Comparison of ENCODE assay signal across 7 cellular contexts in the genomic region with DNA sequence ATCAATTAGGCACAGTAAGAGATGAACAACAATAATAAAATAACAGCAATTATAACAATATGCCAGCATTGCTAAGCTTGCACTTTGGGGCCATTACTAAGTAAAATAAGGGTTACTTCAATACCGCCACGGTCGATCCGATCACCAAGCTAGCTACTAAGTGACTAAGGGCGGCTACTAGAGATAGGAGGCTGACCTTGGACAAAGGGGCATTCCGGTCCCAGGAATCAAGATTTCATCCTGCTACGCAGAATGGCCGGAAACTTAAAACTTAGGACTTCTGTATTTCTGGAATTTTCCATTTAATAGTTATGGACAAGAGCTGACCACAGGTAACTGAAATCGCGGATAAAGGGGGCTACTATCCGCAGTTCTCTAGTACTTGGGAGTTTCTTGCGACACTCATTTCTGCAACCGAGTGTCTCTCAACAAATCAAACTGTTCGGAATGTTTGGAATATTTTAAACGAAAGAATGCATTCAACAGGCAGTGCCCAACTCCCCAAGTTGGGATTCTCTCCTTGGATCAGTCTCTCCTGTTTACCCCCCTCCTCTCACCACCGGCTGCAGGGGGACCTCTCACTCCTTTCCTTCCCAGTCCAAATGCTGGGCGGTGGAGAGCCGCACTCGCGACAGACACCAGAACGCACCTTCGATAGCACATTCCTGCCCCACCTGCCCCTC. TPM values are rescaled to one million over a fixed set of nuclear protein-coding genes. Genes with fewer than 3 reads are reported as not detected.
DNase-seq lines count a peak whose midpoint lies in the region; ATAC-seq and TF ChIP-seq lines count a peak whose summit lies in the region.

No MANE protein-coding gene starts in this region.

- H3K27ac ChIP-seq in fibroblast of lung (ENCODE audit: insufficient read depth, low read length), result peak overlapping the region; percentile 87
- H3K27ac ChIP-seq in neural progenitor cell, result no peak overlapping the region

- no peaks in the 10 kb centered on the region for H4K20me1 ChIP-seq in fibroblast of lung (ENCODE audit: control insufficient read depth, extremely low read depth, insufficient read depth, low read length)
- H4K20me1 ChIP-seq in neural progenitor cell (ENCODE audit: low read depth), result no peaks in the 10 kb centered on the region

- H3F3A ChIP-seq in neural progenitor cell (ENCODE audit: low read depth), result peaks cover 8% of the 10 kb centered on the region

- H3K36me3 Mint-ChIP-seq in neural progenitor cell, result peaks cover 9% of the 10 kb centered on the region

- H3K27ac Mint-ChIP-seq in neural progenitor cell, result no peak overlapping the region

- H2AFZ ChIP-seq in fibroblast of lung (ENCODE audit: low read length) (peak overlapping the region; percentile 66), neural progenitor cell (replicated peaks) (peak overlapping the region; percentile 96)

- H3K4me2 ChIP-seq in fibroblast of lung (ENCODE audit: extremely low read depth, insufficient read depth, low read length), result peak overlapping the region; percentile 81
- peak overlapping the region; percentile 93 for H3K4me2 ChIP-seq in neural progenitor cell

- in situ Hi-C loops in HAP-1 (cut with MboI; ENCODE audit: low sequenced_read_pairs), result no loop called here
- in situ Hi-C loops in SK-MEL-5 (cut with HindIII; ENCODE audit: low pct_unique_long_range_greater_than_20kb, low sequenced_read_pairs), result no loop called here

- H3K9me3 ChIP-seq in HAP-1 (no peaks in the 10 kb centered on the region), fibroblast of lung (ENCODE audit: control insufficient read depth, insufficient read depth, low read depth, low read length) (no peaks in the 10 kb centered on the region), neural progenitor cell (ENCODE audit: low read depth) (no peaks in the 10 kb centered on the region)

- H3K79me2 ChIP-seq in fibroblast of lung (ENCODE audit: control insufficient read depth, insufficient read depth, low read length) (peaks cover 52% of the 10 kb centered on the region), neural progenitor cell (ENCODE audit: low read depth) (no peaks in the 10 kb centered on the region)

- H3K4me1 ChIP-seq in HAP-1 (peaks cover 9% of the 10 kb centered on the region; the same call in 1 of the 2 replicates), fibroblast of lung (ENCODE audit: control insufficient read depth, extremely low read depth, insufficient read depth, low read length) (peaks cover 19% of the 10 kb centered on the region), neural progenitor cell (no peaks in the 10 kb centered on the region)

- H3K4me3 Mint-ChIP-seq in neural progenitor cell, result peak overlapping the region; percentile 97

- ATAC-seq in HG03460 (IDR thresholded peaks at IDR 0.05; ENCODE audit: unreplicated experiment) (no peak), GM18505 (IDR thresholded peaks at IDR 0.05; ENCODE audit: unreplicated experiment) (no peak)

- H3K27me3 ChIP-seq in HAP-1 (ENCODE audit: low read depth) (no peaks in the 10 kb centered on the region), fibroblast of lung (ENCODE audit: control insufficient read depth, insufficient read depth, low read length) (no peaks in the 10 kb centered on the region), neural progenitor cell (peaks cover 13% of the 10 kb centered on the region)

- H3K9me3 Mint-ChIP-seq in neural progenitor cell, result no peaks in the 10 kb centered on the region

- H3K4me3 ChIP-seq in HAP-1 (peak overlapping the region; percentile 59), fibroblast of lung (replicated peaks in 1 of 4; ENCODE audit: control extremely low read depth in 1 of 4, insufficient read depth in 1 of 4, low read depth in 3 of 4, low read length in 4 of 4) (peak overlapping the region; percentile 82 to 99 (median 90)), neural progenitor cell (peak overlapping the region; percentile 74)

- no peak for TF ChIP-seq POLR2A in GM18505 (IDR thresholded peaks at IDR 0.05; ENCODE audit: borderline replicate concordance, extremely low read depth, insufficient read depth, insufficient read length)

- H3K4me1 Mint-ChIP-seq in neural progenitor cell, result peaks cover 29% of the 10 kb centered on the region

- H3K27me3 Mint-ChIP-seq in neural progenitor cell (ENCODE audit: insufficient read depth, low read depth), result peaks cover 3% of the 10 kb centered on the region

- H3K36me3 ChIP-seq in HAP-1 (replicated peaks) (no peaks in the 10 kb centered on the region; the same call in 1 of the 2 replicates), fibroblast of lung (ENCODE audit: control insufficient read depth, insufficient read depth, low read length) (no peaks in the 10 kb centered on the region), neural progenitor cell (no peaks in the 10 kb centered on the region)

- H3K9ac ChIP-seq in fibroblast of lung (ENCODE audit: insufficient read depth, low read length) (peak overlapping the region; percentile 85), neural progenitor cell (peak overlapping the region; percentile 38)

- POLR2A ChIA-PET in GM10248 (lab: Yijun Ruan, JAX), result no interaction called here

- DNase-seq in HAP-1 (ENCODE audit: low spot score in 2 of 2) (peak in 1 of 2 experiments; percentile 25), SK-MEL-5 (ENCODE audit: low read depth, low spot score) (peak; percentile 32), fibroblast of lung (ENCODE audit: low read depth in 2 of 2) (peak; percentile 19 to 23), neural progenitor cell (ENCODE audit: low spot score) (peak; percentile 64), GM10248 (ENCODE audit: extremely low spot score) (no peak)

- TF ChIP-seq CTCF in fibroblast of lung (conservative IDR thresholded peaks at IDR 0.05 in 1 of 2, IDR thresholded peaks at IDR 0.05 in 1 of 2; ENCODE audit: low read depth in 1 of 2, low read length in 2 of 2), result peak; percentile 8 to 15
- TF ChIP-seq CTCF in neural progenitor cell (IDR thresholded peaks at IDR 0.05), result no peak
- no peak for TF ChIP-seq CTCF in GM10248 (IDR thresholded peaks at IDR 0.05; ENCODE audit: control extremely low read depth, extremely low read depth, low read depth, missing control alignments)

- CTCF ChIA-PET in GM10248 (lab: Yijun Ruan, JAX), result interaction anchor here (1.6 kb wide), 1 partner anchor 213 kb away, joined by 4 read pairs; no protein-coding TSS in a partner anchor

RNA-seq across cellular contexts. Expression of gene HEBP1, which starts 0.6 kb away (rescaled TPM):
- 7.8 and 7.9 TPM in 2 replicates for total RNA-seq in SK-MEL-5 (2014; rRNA removed; shearing (Covaris generic))
- polyA plus RNA-seq in SK-MEL-5 (2015; cell fraction: cytosol; rRNA removed), result 42.1 and 54.0 TPM in 2 replicates
- 8.3 and 10.0 TPM in 2 replicates for polyA plus RNA-seq in SK-MEL-5 (2015; cell fraction: nucleus; rRNA removed)
- total RNA-seq in fibroblast of lung (23.6 and 33.7 TPM in 2 replicates), neural progenitor cell (ENCODE audit: low replicate concordance) (7.4 and 8.6 TPM in 2 replicates)
- 60.0 and 78.2 TPM in 2 replicates for polyA plus RNA-seq in fibroblast of lung
- polyA plus RNA-seq in fibroblast of lung (2012), result 98.9 and 153 TPM in 2 replicates
- 80.3 and 148 TPM in 2 replicates for polyA minus RNA-seq in fibroblast of lung (ENCODE audit: low replicate concordance)

RNA-seq across cellular contexts. Expression of gene FAM234B, which starts 44.8 kb away (rescaled TPM):
- total RNA-seq in SK-MEL-5 (2014; rRNA removed; shearing (Covaris generic)), result 14.4 and 15.6 TPM in 2 replicates
- polyA plus RNA-seq in SK-MEL-5 (2015; cell fraction: cytosol; rRNA removed), result 11.0 and 16.2 TPM in 2 replicates
- 6.6 and 10.5 TPM in 2 replicates for polyA plus RNA-seq in SK-MEL-5 (2015; cell fraction: nucleus; rRNA removed)
- total RNA-seq in fibroblast of lung, result 6.7 and 10.4 TPM in 2 replicates
- 7.1 and 7.3 TPM in 2 replicates for polyA plus RNA-seq in fibroblast of lung
- polyA plus RNA-seq in fibroblast of lung (2012), result 5.3 and 5.4 TPM in 2 replicates
- polyA minus RNA-seq in fibroblast of lung (ENCODE audit: low replicate concordance), result 6.7 and 12.2 TPM in 2 replicates
- total RNA-seq in neural progenitor cell (ENCODE audit: low replicate concordance), result 20.8 and 23.1 TPM in 2 replicates

RNA-seq across cellular contexts. Expression of gene GPRC5D, which starts 47.4 kb away (rescaled TPM):
- total RNA-seq in SK-MEL-5 (2014; rRNA removed; shearing (Covaris generic)), result not detected in 2 replicates
- not detected in 2 replicates for polyA plus RNA-seq in SK-MEL-5 (2015; cell fraction: cytosol; rRNA removed)
- not detected in 2 replicates for polyA plus RNA-seq in SK-MEL-5 (2015; cell fraction: nucleus; rRNA removed)
- not detected in 2 replicates for total RNA-seq in fibroblast of lung
- 0.08 and 0.35 TPM in 2 replicates for polyA plus RNA-seq in fibroblast of lung
- 0.38 TPM in 1 of 2 replicates, not detected in the other for polyA plus RNA-seq in fibroblast of lung (2012)
- polyA minus RNA-seq in fibroblast of lung (ENCODE audit: low replicate concordance), result 3.2 and 3.5 TPM in 2 replicates
- total RNA-seq in neural progenitor cell (ENCODE audit: low replicate concordance), result not detected in 2 replicates

Comparison
In these comparisons a context has a peak if more than half of its experiments do, and no peak if none do; other contexts are left out.
1. CTCF ChIP-seq: peak in fibroblast of lung (2 of 2); none in neural progenitor cell (single experiment) and GM10248 (single experiment).
2. Peak in every context shown above with its lines, with median percentiles within 50 percentile points of each other: H3K4me3 ChIP-seq.